23 cellular contexts compared by ENCODE assay signal in genomic region chr5:74056102-74056788, GRCh38.
DNase-seq lines count a peak whose midpoint lies in the region; ATAC-seq, FAIRE-seq and TF ChIP-seq lines count a peak whose summit lies in the region.
"Had no signal": no experiment of that assay in that cellular context is flagged by ENCODE, and none has a peak within 500 bp of the region (broad histone marks: within the 10 kb centered on the region; RNA-seq: fewer than 3 reads in every experiment).

No MANE protein-coding gene starts in this region.

- peaks cover 3% of the 10 kb centered on the region; the same call in 1 of the 2 replicates for H3K23me2 ChIP-seq in H1 (ENCODE audit: low read depth, low read length)

- no peak for TF ChIP-seq EP300 in H1 (IDR thresholded peaks at IDR 0.05; ENCODE audit: borderline replicate concordance in 1 of 2, low read depth in 2 of 2, low read length in 2 of 2)

- H2BK120ac ChIP-seq in H1 (replicated peaks; ENCODE audit: low read depth, low read length), result no peak overlapping the region

- H3K36me3 ChIP-seq in H1 (ENCODE audit: control insufficient read depth in 2 of 4, insufficient read depth in 4 of 4, low read length in 3 of 4) (no peaks in the 10 kb centered on the region), osteoblast (ENCODE audit: insufficient read depth, low read length) (no peaks in the 10 kb centered on the region), brain microvascular endothelial cell (replicated peaks) (no peaks in the 10 kb centered on the region)
- H3K36me3 ChIP-seq: esophagus muscularis mucosa, Peyer's patch, SJSA1 had no signal

- H3K27ac ChIP-seq in H1 (ENCODE audit: low read depth, low read length) (no peak overlapping the region), osteoblast (ENCODE audit: low read depth, low read length) (no peak overlapping the region), brain microvascular endothelial cell (no peak overlapping the region)
- H3K27ac ChIP-seq: esophagus muscularis mucosa, parathyroid adenoma, Peyer's patch had no signal

- no peak for TF ChIP-seq RAD21 in H1 (IDR thresholded peaks at IDR 0.05 in 1 of 2, conservative IDR thresholded peaks at IDR 0.05 in 1 of 2; ENCODE audit: low read depth in 2 of 2, low read length in 2 of 2)

- peaks cover 28% of the 10 kb centered on the region for H3K4me1 Mint-ChIP-seq in type B pancreatic cell (ENCODE audit: unreplicated experiment)
- no peaks in the 10 kb centered on the region for H3K4me1 Mint-ChIP-seq in activated T-helper 17 cell treated with anti-CD3 and anti-CD28 coated beads, Interleukin-2, amount 50 U/mL, for 72 hours
- H3K4me1 Mint-ChIP-seq: activated CD4-positive, alpha-beta T cell treated with anti-CD3 and anti-CD28 coated beads for 36 hours; CD4-positive, alpha-beta memory T cell; naive B cell; stimulated activated effector memory CD8-positive, alpha-beta T cell treated with anti-CD3 and anti-CD28 coated beads, Interleukin-12 subunit alpha, Interleukin-12 subunit beta, amount 100 ng/mL, for 72 hours had no signal

- CTCF ChIA-PET in H1 (lab: Charles Lee; ENCODE audit: partially characterized antibody), result interaction anchor here (0.6 to 1.9 kb wide), 21 partner anchors 9 to 592 kb away, joined by 3 to 7 read pairs (median 3); no protein-coding TSS in a partner anchor

- no peak for TF ChIP-seq POLR2A in H1 (IDR thresholded peaks at IDR 0.05; ENCODE audit: control extremely low read depth in 1 of 2, low read depth in 2 of 2, low read length in 2 of 2)

- no peak overlapping the region for H2BK12ac ChIP-seq in H1 (ENCODE audit: low read depth, low read length)

- TF ChIP-seq CTCF in GM12865 (IDR thresholded peaks at IDR 0.05; ENCODE audit: insufficient read depth, low read depth, low read length, missing control alignments), result no peak
- TF ChIP-seq CTCF in H1 (IDR thresholded peaks at IDR 0.05; ENCODE audit: control extremely low read depth in 1 of 3, insufficient read depth in 1 of 3, low read depth in 1 of 3, low read length in 3 of 3), result no peak
- no peak for TF ChIP-seq CTCF in osteoblast (IDR thresholded peaks at IDR 0.05; ENCODE audit: extremely low read depth, low read depth, low read length)
- no peak for TF ChIP-seq CTCF in brain microvascular endothelial cell (IDR thresholded peaks at IDR 0.05; ENCODE audit: low read depth, low read length, missing control alignments)
- TF ChIP-seq CTCF in type B pancreatic cell (conservative IDR thresholded peaks at IDR 0.05), result no peak

- H3K4me3 ChIP-seq in GM12865 (ENCODE audit: low read depth, low read length), result no peak overlapping the region
- no peak overlapping the region for H3K4me3 ChIP-seq in H1 (ENCODE audit: extremely low read depth in 1 of 4, insufficient read depth in 2 of 4, low read depth in 3 of 4, low read length in 4 of 4)
- no peak overlapping the region for H3K4me3 ChIP-seq in osteoblast (ENCODE audit: insufficient read depth, low read length)
- H3K4me3 ChIP-seq in brain microvascular endothelial cell (ENCODE audit: low read depth, low read length), result no peak overlapping the region
- H3K4me3 ChIP-seq: esophagus muscularis mucosa, Peyer's patch, SJSA1 had no signal

- no peak overlapping the region for H4K91ac ChIP-seq in H1 (replicated peaks; ENCODE audit: insufficient read length, low read length)

- H3K79me1 ChIP-seq in H1 (ENCODE audit: low read depth, low read length), result no peaks in the 10 kb centered on the region

- H3K4me1 ChIP-seq in H1 (replicated peaks in 1 of 4; ENCODE audit: control insufficient read depth in 3 of 4, insufficient read depth in 4 of 4, low read length in 3 of 4) (peaks cover 0 to 2% (median 0%) of the 10 kb centered on the region in 4 experiments; a peak in 1 of 7 replicates), osteoblast (ENCODE audit: insufficient read depth, low read length) (no peaks in the 10 kb centered on the region)
- H3K4me1 ChIP-seq: esophagus muscularis mucosa, parathyroid adenoma, Peyer's patch had no signal

- no peak overlapping the region for H2BK5ac ChIP-seq in H1 (ENCODE audit: low read depth, low read length)

- DNase-seq in GM12865 (ENCODE audit: low read depth) (peak; percentile 28), H1 (ENCODE audit: low read depth in 1 of 2, low spot score in 2 of 2) (no peak), osteoblast (ENCODE audit: insufficient read length, low spot score, missing footprints) (no peak), brain microvascular endothelial cell (no peak), type B pancreatic cell (ENCODE audit: extremely low spot score, unreplicated experiment) (no peak)
- DNase-seq: activated CD4-positive, alpha-beta T cell treated with anti-CD3 and anti-CD28 coated beads for 36 hours; CD4-positive, alpha-beta memory T cell; effector memory CD8-positive, alpha-beta T cell; naive B cell; stimulated activated CD4-positive, alpha-beta T cell treated with anti-CD3 and anti-CD28 coated beads, Interleukin-2, amount 100 ng/mL, for 24 hours had no signal

- no peak overlapping the region for H3K4ac ChIP-seq in H1 (replicated peaks; ENCODE audit: insufficient read length, low read depth, low read length)

- H3K36me3 Mint-ChIP-seq in type B pancreatic cell, result no peaks in the 10 kb centered on the region
- H3K36me3 Mint-ChIP-seq in activated T-helper 17 cell treated with anti-CD3 and anti-CD28 coated beads, Interleukin-2, amount 50 U/mL, for 72 hours (ENCODE audit: low read depth), result no peaks in the 10 kb centered on the region
- H3K36me3 Mint-ChIP-seq: activated naive CD8-positive, alpha-beta T cell; CD4-positive, alpha-beta memory T cell; naive B cell; stimulated activated effector memory CD8-positive, alpha-beta T cell treated with anti-CD3 and anti-CD28 coated beads, Interleukin-12 subunit alpha, Interleukin-12 subunit beta, amount 100 ng/mL, for 72 hours had no signal

- H3K9me3 ChIP-seq in H1 (ENCODE audit: insufficient read depth in 2 of 2, low read depth in 1 of 2, low read length in 1 of 2) (no peaks in the 10 kb centered on the region), osteoblast (ENCODE audit: low read depth, low read length) (no peaks in the 10 kb centered on the region)
- H3K9me3 ChIP-seq: esophagus muscularis mucosa, Peyer's patch, SJSA1 had no signal

- H3K27me3 ChIP-seq in H1 (replicated peaks in 1 of 4; ENCODE audit: control insufficient read depth in 3 of 4, extremely low read depth in 1 of 4, insufficient read depth in 3 of 4, low read length in 3 of 4) (no peaks in the 10 kb centered on the region; a peak in 1 of 7 replicates), osteoblast (ENCODE audit: insufficient read depth, low read length) (no peaks in the 10 kb centered on the region), brain microvascular endothelial cell (replicated peaks) (no peaks in the 10 kb centered on the region)
- H3K27me3 ChIP-seq: esophagus muscularis mucosa, Peyer's patch, SJSA1 had no signal

- no peak overlapping the region for H3K27ac Mint-ChIP-seq in type B pancreatic cell
- no peak overlapping the region for H3K27ac Mint-ChIP-seq in activated T-helper 17 cell treated with anti-CD3 and anti-CD28 coated beads, Interleukin-2, amount 50 U/mL, for 72 hours
- H3K27ac Mint-ChIP-seq: activated CD4-positive, alpha-beta T cell treated with anti-CD3 and anti-CD28 coated beads for 36 hours; activated naive CD8-positive, alpha-beta T cell; activated T-helper 1 cell treated with anti-CD3 and anti-CD28 coated beads, Interleukin-12 subunit alpha, Interleukin-12 subunit beta, Interleukin-2, Interleukin-4 antibody, amounts not matched to agents 30 ng/mL and 10 ng/mL and 1 ng/mL, durations not matched to agents 14 hours and 24 hours and 36 hours; CD4-positive, alpha-beta memory T cell; stimulated activated effector memory CD8-positive, alpha-beta T cell treated with anti-CD3 and anti-CD28 coated beads, Interleukin-12 subunit alpha, Interleukin-12 subunit beta, amount 100 ng/mL, for 72 hours; T-helper 1 cell treated with Interleukin-12 subunit alpha and Interleukin-12 subunit beta and Interleukin-4 antibody, amounts not matched to agents 30 μg/mL and 1 μg/mL, for 36 hours had no signal

- no peak overlapping the region for H3K56ac ChIP-seq in H1 (replicated peaks; ENCODE audit: insufficient read length, low read depth, low read length)

- H4K5ac ChIP-seq in H1 (ENCODE audit: insufficient read length, low read depth, low read length), result no peak overlapping the region

- no peak overlapping the region for H3K18ac ChIP-seq in H1 (ENCODE audit: extremely low read depth, low read length)

- no peak overlapping the region for H4K8ac ChIP-seq in H1 (ENCODE audit: extremely low read depth, insufficient read depth, low read length)

- H3K4me3 Mint-ChIP-seq in type B pancreatic cell, result no peak overlapping the region
- no peak overlapping the region for H3K4me3 Mint-ChIP-seq in activated T-helper 17 cell treated with anti-CD3 and anti-CD28 coated beads, Interleukin-2, amount 50 U/mL, for 72 hours
- H3K4me3 Mint-ChIP-seq: activated CD4-positive, alpha-beta T cell treated with anti-CD3 and anti-CD28 coated beads for 36 hours; activated naive CD8-positive, alpha-beta T cell; activated T-helper 1 cell treated with anti-CD3 and anti-CD28 coated beads, Interleukin-12 subunit alpha, Interleukin-12 subunit beta, Interleukin-2, Interleukin-4 antibody, amounts not matched to agents 30 ng/mL and 10 ng/mL and 1 ng/mL, durations not matched to agents 14 hours and 24 hours and 36 hours; CD4-positive, alpha-beta memory T cell; effector memory CD8-positive, alpha-beta T cell; naive B cell; stimulated activated effector memory CD8-positive, alpha-beta T cell treated with anti-CD3 and anti-CD28 coated beads, Interleukin-12 subunit alpha, Interleukin-12 subunit beta, amount 100 ng/mL, for 72 hours; T-helper 1 cell treated with Interleukin-12 subunit alpha and Interleukin-12 subunit beta and Interleukin-4 antibody, amounts not matched to agents 30 μg/mL and 1 μg/mL, for 36 hours had no signal

- in situ Hi-C loops in brain microvascular endothelial cell (cut with HindIII; ENCODE audit: low pct_ligation_motif_present, low sequenced_read_pairs), result no loop called here

- H2BK15ac ChIP-seq in H1 (ENCODE audit: low read length), result no peak overlapping the region

- no peaks in the 10 kb centered on the region for H3K79me2 ChIP-seq in H1 (ENCODE audit: control insufficient read depth in 1 of 2, insufficient read depth in 2 of 2, low read length in 2 of 2)
- H3K79me2 ChIP-seq in osteoblast (ENCODE audit: insufficient read depth, low read length), result no peaks in the 10 kb centered on the region
- H3K79me2 ChIP-seq: parathyroid adenoma had no signal

- 92% methylated on average over 7 of the region's 7 CpGs; no CpG with 5 or more reads in 1 of the 2 experiments for WGBS in H1 (ENCODE audit: extremely low coverage in 1 of 2, insufficient coverage in 1 of 2, insufficient read length in 1 of 2, insufficient replicate concordance in 2 of 2, low coverage in 1 of 2, low lambda C conversion rate in 2 of 2, missing lambda C conversion rate in 1 of 2), 2 experiments

- H2BK20ac ChIP-seq in H1 (ENCODE audit: low read length), result no peak overlapping the region

- no peak overlapping the region for H2AK5ac ChIP-seq in H1 (ENCODE audit: low read depth, low read length)

- H3K23ac ChIP-seq in H1 (ENCODE audit: insufficient read length), result no peak overlapping the region

- peaks cover 3% of the 10 kb centered on the region for H3K27me3 Mint-ChIP-seq in type B pancreatic cell
- peaks cover 26% of the 10 kb centered on the region for H3K27me3 Mint-ChIP-seq in activated T-helper 17 cell treated with anti-CD3 and anti-CD28 coated beads, Interleukin-2, amount 50 U/mL, for 72 hours

- POLR2A ChIA-PET in H1 (lab: Charles Lee; ENCODE audit: partially characterized antibody), result no interaction called here

- no peak overlapping the region for H3K9ac ChIP-seq in H1 (replicated peaks in 1 of 4; ENCODE audit: extremely low read depth in 1 of 4, low read depth in 3 of 4, low read length in 3 of 4)
- H3K9ac ChIP-seq: parathyroid adenoma had no signal

- H3K4me2 ChIP-seq in H1 (ENCODE audit: insufficient read depth in 1 of 2, low read depth in 2 of 2, low read length in 2 of 2) (no peak overlapping the region), osteoblast (ENCODE audit: insufficient read depth, low read length) (no peak overlapping the region)

- FAIRE-seq in H1 (lab: Jason Lieb, UNC), result no peak
- FAIRE-seq: colon, frontal cortex, G401.6 had no signal

- H3K14ac ChIP-seq in H1 (ENCODE audit: insufficient read length), result no peak overlapping the region

- ATAC-seq in GM18868 (IDR thresholded peaks at IDR 0.05; ENCODE audit: unreplicated experiment), result peak; percentile 70
- ATAC-seq in activated T-helper 17 cell treated with anti-CD3 and anti-CD28 coated beads, Interleukin-2, amount 50 U/mL, for 72 hours (replicated peaks), result no peak
- ATAC-seq: activated CD4-positive, alpha-beta T cell treated with anti-CD3 and anti-CD28 coated beads for 36 hours; effector memory CD8-positive, alpha-beta T cell; stimulated activated effector memory CD8-positive, alpha-beta T cell treated with anti-CD3 and anti-CD28 coated beads, Interleukin-12 subunit alpha, Interleukin-12 subunit beta, amount 100 ng/mL, for 72 hours had no signal

- H2AFZ ChIP-seq in H1 (ENCODE audit: low read length) (peak overlapping the region; percentile 2; the same call in 1 of the 2 replicates), osteoblast (ENCODE audit: low read length) (peak overlapping the region; percentile 78)
- H2AFZ ChIP-seq: parathyroid adenoma had no signal

- H3K9me3 Mint-ChIP-seq in type B pancreatic cell, result peaks cover 7% of the 10 kb centered on the region
- H3K9me3 Mint-ChIP-seq in activated T-helper 17 cell treated with anti-CD3 and anti-CD28 coated beads, Interleukin-2, amount 50 U/mL, for 72 hours, result no peaks in the 10 kb centered on the region
- H3K9me3 Mint-ChIP-seq: activated T-helper 1 cell treated with anti-CD3 and anti-CD28 coated beads, Interleukin-12 subunit alpha, Interleukin-12 subunit beta, Interleukin-2, Interleukin-4 antibody, amounts not matched to agents 30 ng/mL and 10 ng/mL and 1 ng/mL, durations not matched to agents 14 hours and 24 hours and 36 hours; effector memory CD8-positive, alpha-beta T cell; naive B cell; stimulated activated effector memory CD8-positive, alpha-beta T cell treated with anti-CD3 and anti-CD28 coated beads, Interleukin-12 subunit alpha, Interleukin-12 subunit beta, amount 100 ng/mL, for 72 hours; T-helper 1 cell treated with Interleukin-12 subunit alpha and Interleukin-12 subunit beta and Interleukin-4 antibody, amounts not matched to agents 30 μg/mL and 1 μg/mL, for 36 hours had no signal

- H4K20me1 ChIP-seq in H1 (replicated peaks in 1 of 2; ENCODE audit: control insufficient read depth in 1 of 2, insufficient read depth in 2 of 2, low read length in 2 of 2), result no peaks in the 10 kb centered on the region
- no peaks in the 10 kb centered on the region for H4K20me1 ChIP-seq in osteoblast (ENCODE audit: insufficient read depth, low read length)
